In genomic region chr9:130714586-130715110, GRCh38 we compare ENCODE assay signal across 9 cellular contexts. TPM values are rescaled to one million over a fixed set of nuclear protein-coding genes. Genes with fewer than 3 reads are reported as not detected.
DNase-seq lines count a peak whose midpoint lies in the region; ATAC-seq, FAIRE-seq and TF ChIP-seq lines count a peak whose summit lies in the region.
"Had no signal": no experiment of that assay in that cellular context is flagged by ENCODE, and none has a peak within 500 bp of the region (broad histone marks: within the 10 kb centered on the region; RNA-seq: fewer than 3 reads in every experiment).

No MANE protein-coding gene starts in this region.

- H3K36me3 Mint-ChIP-seq in naive thymus-derived CD4-positive, alpha-beta T cell = peaks cover 0 to 7% (median 0%) of the 10 kb centered on the region in 5 donors

- no peak overlapping the region for H2AK9ac ChIP-seq in IMR-90 (replicated peaks; ENCODE audit: low read depth, low read length, poor library complexity)

- BruUV-seq in IMR-90 (replicated peaks; lab: Mats Ljungman, UMichigan) = no TSS peak

- peaks cover 4 to 62% of the 10 kb centered on the region in 2 experiments; a peak in 2 of 4 replicates for H3K79me1 ChIP-seq in IMR-90 (ENCODE audit: low read depth in 1 of 2, low read length in 2 of 2)

- H4K5ac ChIP-seq in IMR-90 (ENCODE audit: low read depth, low read length) = no peak overlapping the region

- H3K27me3 ChIP-seq in IMR-90 (ENCODE audit: control insufficient read depth, insufficient read depth, low read length) = no peaks in the 10 kb centered on the region
- no peaks in the 10 kb centered on the region for H3K27me3 ChIP-seq in bronchial epithelial cell (ENCODE audit: control insufficient read depth, insufficient read depth, low read length)
- no peaks in the 10 kb centered on the region for H3K27me3 ChIP-seq in naive thymus-derived CD4-positive, alpha-beta T cell (ENCODE audit: control insufficient read depth in 2 of 2, insufficient read depth in 2 of 2, low read length in 2 of 2)

- H3K14ac ChIP-seq in IMR-90 (replicated peaks; ENCODE audit: low read depth, low read length) = peak overlapping the region; percentile 44

- peak overlapping the region; percentile 90 to 99 (median 94) for H3K4me3 Mint-ChIP-seq in naive thymus-derived CD4-positive, alpha-beta T cell

- H3K4me1 ChIP-seq in IMR-90 (ENCODE audit: control insufficient read depth, insufficient read depth, low read length) = peaks cover 2% of the 10 kb centered on the region; the same call in 1 of the 2 replicates
- H3K4me1 ChIP-seq in naive thymus-derived CD4-positive, alpha-beta T cell (ENCODE audit: control insufficient read depth in 2 of 2, insufficient read depth in 2 of 2, low read length in 2 of 2) = peaks cover 22 to 31% of the 10 kb centered on the region in 2 donors

- no peak overlapping the region for H2AFZ ChIP-seq in IMR-90 (replicated peaks; ENCODE audit: low read length, poor library complexity)

- H3K4me3 ChIP-seq in AG10803 (ENCODE audit: low read length) (peak overlapping the region; percentile 77), IMR-90 (ENCODE audit: insufficient read depth, low read depth, low read length) (peak overlapping the region; percentile 60), bronchial epithelial cell (ENCODE audit: low read depth, low read length) (peak overlapping the region; percentile 97)
- no peak overlapping the region for H3K4me3 ChIP-seq in naive thymus-derived CD4-positive, alpha-beta T cell (ENCODE audit: low read length)

- no peak overlapping the region for H2BK20ac ChIP-seq in IMR-90 (ENCODE audit: low read depth, low read length)

- no peak overlapping the region for H2BK120ac ChIP-seq in IMR-90 (ENCODE audit: low read depth, low read length)

- intact Hi-C loops in IMR-90 (cut with micrococcal nuclease) = loop anchor here (2.0 to 5.0 kb wide), 3 partner anchors 63 to 146 kb away; no protein-coding TSS in a partner anchor
- intact Hi-C loops in naive thymus-derived CD4-positive, alpha-beta T cell (cut with micrococcal nuclease) = loop anchor here (10.0 kb wide), 2 partner anchors 120 to 1690 kb away; partner anchors contain the start of genes ABL1 (in 2 of the 2) and TTF1 (in 1 of the 2)

- peak overlapping the region; percentile 81; the same call in 1 of the 2 replicates for H3K23ac ChIP-seq in IMR-90 (ENCODE audit: low read depth, low read length)

- dilution Hi-C loops in IMR-90 (cut with HindIII; ENCODE audit: low sequenced_read_pairs, unreplicated experiment) = no loop called here

- WGBS in IMR-90 (ENCODE audit: extremely low coverage in 2 of 2, insufficient read length in 1 of 2), 2 experiments = no CpG with 5 or more reads among the region's 7 CpGs

- H3K9me3 ChIP-seq in IMR-90 (ENCODE audit: control insufficient read depth, insufficient read depth, low read length) = no peaks in the 10 kb centered on the region
- H3K9me3 ChIP-seq in naive thymus-derived CD4-positive, alpha-beta T cell (ENCODE audit: control insufficient read depth in 2 of 3, low read length in 3 of 3) = no peaks in the 10 kb centered on the region

- no peak overlapping the region for H2BK15ac ChIP-seq in IMR-90 (ENCODE audit: low read depth, low read length)

- no peaks in the 10 kb centered on the region for H3K36me3 ChIP-seq in IMR-90 (ENCODE audit: control insufficient read depth, insufficient read depth, low read length)
- H3K36me3 ChIP-seq in bronchial epithelial cell (ENCODE audit: control insufficient read depth, insufficient read depth, low read length) = no peaks in the 10 kb centered on the region
- H3K36me3 ChIP-seq in naive thymus-derived CD4-positive, alpha-beta T cell (ENCODE audit: control insufficient read depth in 2 of 3, insufficient read depth in 3 of 3, low read length in 3 of 3) = peaks cover 0 to 7% (median 0%) of the 10 kb centered on the region in 3 experiments

- no peak for DNase-seq in AG10803 (ENCODE audit: low read depth)
- DNase-seq in IMR-90 = peak; percentile 41
- no peak for DNase-seq in bronchial epithelial cell (ENCODE audit: low read depth)
- DNase-seq in naive thymus-derived CD4-positive, alpha-beta T cell = no peak
- no peak for DNase-seq in NCI-H345 (lab: John Stamatoyannopoulos, UW)
- no peak for DNase-seq in SHP77 treated with DMSO at 0.1 percent for 48 hours (lab: John Stamatoyannopoulos, UW)

- peak overlapping the region; percentile 36 for H3K56ac ChIP-seq in IMR-90 (ENCODE audit: extremely low read depth, insufficient read depth, low read length)

- no peak for FAIRE-seq in bronchial epithelial cell (lab: Jason Lieb, UNC)
- FAIRE-seq: GM12892 had no signal

- peak overlapping the region in 1 of 2 experiments; percentile 8; a peak in 1 of 4 replicates for H4K8ac ChIP-seq in IMR-90 (ENCODE audit: low read depth in 2 of 2, low read length in 2 of 2)

- H4K91ac ChIP-seq in IMR-90 (ENCODE audit: insufficient read depth, low read depth, low read length) = no peak overlapping the region

- H3K27ac Mint-ChIP-seq in naive thymus-derived CD4-positive, alpha-beta T cell = peak overlapping the region in 6 of 9 donors; percentile 22 to 95 (median 58)

- H3K27ac ChIP-seq in IMR-90 (ENCODE audit: insufficient read depth, low read length) = peak overlapping the region; percentile 36; the same call in 1 of the 2 replicates
- H3K27ac ChIP-seq in naive thymus-derived CD4-positive, alpha-beta T cell (ENCODE audit: low read depth, low read length) = peak overlapping the region; percentile 6

- H3K18ac ChIP-seq in IMR-90 (ENCODE audit: low read depth, low read length) = peak overlapping the region; percentile 22; the same call in 1 of the 2 replicates

- H2AK5ac ChIP-seq in IMR-90 (ENCODE audit: low read depth, low read length) = no peak overlapping the region

- no peaks in the 10 kb centered on the region for H3K27me3 Mint-ChIP-seq in naive thymus-derived CD4-positive, alpha-beta T cell

- H3K9me1 ChIP-seq in IMR-90 (ENCODE audit: insufficient read depth, low read length) = 0 out of 2 replicates have a peak, but pooled peaks cover 3% of the 10 kb centered on the region

- TF ChIP-seq POLR2A in IMR-90 (IDR thresholded peaks at IDR 0.05; ENCODE audit: low read depth, low read length) = no peak; the same call in none of the 2 replicates

- peak overlapping the region; percentile 99 for H3K4me2 ChIP-seq in IMR-90 (ENCODE audit: low read depth, low read length)

- in situ Hi-C loops in IMR-90 (cut with MboI; ENCODE audit: low sequenced_read_pairs) = no loop called here

- H2BK5ac ChIP-seq in IMR-90 (ENCODE audit: low read depth, low read length, poor library complexity, severe bottlenecking) = peak overlapping the region; percentile 93

- H3K4me1 Mint-ChIP-seq in naive thymus-derived CD4-positive, alpha-beta T cell = peaks cover 30 to 57% (median 38%) of the 10 kb centered on the region in 7 donors

- no peak overlapping the region for H3K4ac ChIP-seq in IMR-90 (ENCODE audit: low read depth, low read length)

- CTCF ChIA-PET in IMR-90 (lab: Yijun Ruan, JAX) = interaction anchor here (0.9 to 1.6 kb wide), 4 partner anchors 17 to 332 kb away, joined by 3 to 9 read pairs (median 4); no protein-coding TSS in a partner anchor
- CTCF ChIA-PET in naive thymus-derived CD4-positive, alpha-beta T cell (lab: Charles Lee) = no interaction called here

- peak overlapping the region; percentile 68 for H3K9ac ChIP-seq in IMR-90 (ENCODE audit: low read depth, low read length)

- TF ChIP-seq RAD21 in IMR-90 (IDR thresholded peaks at IDR 0.05; ENCODE audit: low read length) = no peak

- H4K20me1 ChIP-seq in IMR-90 (ENCODE audit: insufficient read depth, low read length) = peaks cover 40% of the 10 kb centered on the region

- TF ChIP-seq CTCF in AG10803 (conservative IDR thresholded peaks at IDR 0.05; ENCODE audit: low read length) (no peak), IMR-90 (conservative IDR thresholded peaks at IDR 0.05; ENCODE audit: low read depth, low read length) (no peak), bronchial epithelial cell (IDR thresholded peaks at IDR 0.05; ENCODE audit: insufficient read depth, low read length, severe bottlenecking) (no peak)

- no peaks in the 10 kb centered on the region for H3K9me3 Mint-ChIP-seq in naive thymus-derived CD4-positive, alpha-beta T cell

- POLR2A ChIA-PET in IMR-90 (lab: Charles Lee; ENCODE audit: unreplicated experiment) = no interaction called here
- POLR2A ChIA-PET in naive thymus-derived CD4-positive, alpha-beta T cell (lab: Charles Lee) = interaction anchor here (0.6 to 1.0 kb wide), 2 partner anchors 21 to 44 kb away, joined by 3 to 6 read pairs; partner anchors contain the start of gene EXOSC2

- ATAC-seq in IMR-90 (ENCODE audit: low read depth) (no peak), HG03354 (IDR thresholded peaks at IDR 0.05; ENCODE audit: poor library complexity, severe bottlenecking, unreplicated experiment) (no peak), GM21576 (IDR thresholded peaks at IDR 0.05; ENCODE audit: unreplicated experiment) (no peak)
- no peak for ATAC-seq in naive thymus-derived CD4-positive, alpha-beta T cell

TF ChIP-seq in IMR-90, 13 proteins besides CTCF, POLR2A, EP300 and RAD21:
- TF ChIP-seq CEBPB (IDR thresholded peaks at IDR 0.05; ENCODE audit: low read depth, low read length) (no peak), NFE2L2 (IDR thresholded peaks at IDR 0.05; ENCODE audit: low read depth, low read length) (no peak), RFX5 (IDR thresholded peaks at IDR 0.05; ENCODE audit: low read depth, low read length) (no peak)

RNA-seq across cellular contexts. Expression of gene EXOSC2, which starts 21.1 kb away (rescaled TPM):
- total RNA-seq in IMR-90 (2012; rRNA removed) (47.5 and 48.6 TPM in 2 replicates), bronchial epithelial cell (20.0 and 38.7 TPM in 2 replicates)
- 24.7 and 27.0 TPM in 2 replicates for polyA plus RNA-seq in IMR-90 (2012; rRNA removed)
- 8.7 and 18.7 TPM in 2 replicates for polyA plus RNA-seq in IMR-90 (2012; cell fraction: cytosol; rRNA removed)
- 19.3 and 46.1 TPM in 2 replicates for polyA plus RNA-seq in IMR-90 (2012; cell fraction: nucleus; rRNA removed; ENCODE audit: low replicate concordance)
- total RNA-seq in naive thymus-derived CD4-positive, alpha-beta T cell = 10 to 100 TPM; 44.2 to 60.7 (median 59.5) TPM
- polyA plus RNA-seq in naive thymus-derived CD4-positive, alpha-beta T cell = 10 to 100 TPM; 31.4 to 39.9 TPM

RNA-seq across cellular contexts. Expression of gene PRDM12, which starts 50.3 kb away (rescaled TPM):
- not detected in 2 replicates for total RNA-seq in IMR-90 (2012; rRNA removed)
- not detected in 2 replicates for polyA plus RNA-seq in IMR-90 (2012; rRNA removed)
- polyA plus RNA-seq in IMR-90 (2012; cell fraction: cytosol; rRNA removed) = 0.01 and 0.04 TPM in 2 replicates
- polyA plus RNA-seq in IMR-90 (2012; cell fraction: nucleus; rRNA removed; ENCODE audit: low replicate concordance) = 0.02 TPM in 2 replicates
- total RNA-seq in bronchial epithelial cell = not detected in 2 replicates
- total RNA-seq in naive thymus-derived CD4-positive, alpha-beta T cell = not detected
- under 1 TPM in 1 of 2 donors, not detected in 1; 0.07 TPM for polyA plus RNA-seq in naive thymus-derived CD4-positive, alpha-beta T cell
